Comparison of ENCODE assay signal across 1 cellular context in the genomic region with DNA sequence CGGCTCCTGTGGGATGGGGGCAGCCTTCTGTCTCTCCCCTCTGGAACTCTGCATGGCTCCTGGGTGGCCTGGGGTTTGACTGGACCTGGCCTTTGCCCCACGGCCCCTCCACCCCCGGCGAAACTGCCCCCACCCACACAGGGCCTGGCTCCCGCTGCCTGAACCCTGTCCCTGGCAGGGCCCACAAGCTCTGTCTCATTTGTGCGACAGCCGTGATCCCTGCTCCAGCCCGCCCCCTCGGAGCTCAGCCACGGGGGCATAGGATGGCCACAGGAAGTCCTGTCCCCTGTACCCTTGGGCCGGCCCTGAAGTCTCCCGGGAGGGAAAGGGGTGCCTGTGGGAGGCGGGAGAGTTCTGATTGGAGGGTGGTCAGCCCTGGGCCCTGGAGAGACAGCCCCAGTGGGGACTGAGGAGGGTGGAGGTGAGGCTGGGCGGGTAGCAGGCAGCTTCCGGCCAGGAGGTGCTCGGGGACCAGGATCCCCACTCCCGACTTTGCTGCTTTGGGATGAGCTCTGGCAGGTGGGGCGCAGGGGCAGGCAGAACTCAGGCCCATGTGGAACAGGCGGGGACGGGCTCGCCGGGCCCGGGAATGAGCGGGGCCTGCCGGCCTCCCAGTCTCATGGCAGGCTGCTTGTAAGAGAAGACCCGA.
TF ChIP-seq lines count a peak whose summit lies in the region.

No MANE protein-coding gene starts in this region.

TF ChIP-seq in HepG2, 621 proteins besides CTCF, POLR2A, EP300 and RAD21 (continued from another document and continues in another):
- TF ChIP-seq, protein P1, sequence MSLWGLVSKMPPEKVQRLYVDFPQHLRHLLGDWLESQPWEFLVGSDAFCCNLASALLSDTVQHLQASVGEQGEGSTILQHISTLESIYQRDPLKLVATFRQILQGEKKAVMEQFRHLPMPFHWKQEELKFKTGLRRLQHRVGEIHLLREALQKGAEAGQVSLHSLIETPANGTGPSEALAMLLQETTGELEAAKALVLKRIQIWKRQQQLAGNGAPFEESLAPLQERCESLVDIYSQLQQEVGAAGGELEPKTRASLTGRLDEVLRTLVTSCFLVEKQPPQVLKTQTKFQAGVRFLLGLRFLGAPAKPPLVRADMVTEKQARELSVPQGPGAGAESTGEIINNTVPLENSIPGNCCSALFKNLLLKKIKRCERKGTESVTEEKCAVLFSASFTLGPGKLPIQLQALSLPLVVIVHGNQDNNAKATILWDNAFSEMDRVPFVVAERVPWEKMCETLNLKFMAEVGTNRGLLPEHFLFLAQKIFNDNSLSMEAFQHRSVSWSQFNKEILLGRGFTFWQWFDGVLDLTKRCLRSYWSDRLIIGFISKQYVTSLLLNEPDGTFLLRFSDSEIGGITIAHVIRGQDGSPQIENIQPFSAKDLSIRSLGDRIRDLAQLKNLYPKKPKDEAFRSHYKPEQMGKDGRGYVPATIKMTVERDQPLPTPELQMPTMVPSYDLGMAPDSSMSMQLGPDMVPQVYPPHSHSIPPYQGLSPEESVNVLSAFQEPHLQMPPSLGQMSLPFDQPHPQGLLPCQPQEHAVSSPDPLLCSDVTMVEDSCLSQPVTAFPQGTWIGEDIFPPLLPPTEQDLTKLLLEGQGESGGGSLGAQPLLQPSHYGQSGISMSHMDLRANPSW (CRISPR knock-in tag; IDR thresholded peaks at IDR 0.05; ENCODE audit: borderline replicate concordance) = no peak; the same call in 1 of the 2 replicates
- TF ChIP-seq NR2C2 (CRISPR knock-in tag; IDR thresholded peaks at IDR 0.05; ENCODE audit: borderline replicate concordance) (peak; percentile 69), RXRA (CRISPR knock-in tag; IDR thresholded peaks at IDR 0.05) (peak; percentile 77), ZSCAN21 (CRISPR knock-in tag; IDR thresholded peaks at IDR 0.05; ENCODE audit: borderline replicate concordance) (0 out of 2 replicates have a peak, but pooled peaks have one; percentile 49), KLF9 (CRISPR knock-in tag; IDR thresholded peaks at IDR 0.05; ENCODE audit: low read depth) (0 out of 2 replicates have a peak, but pooled peaks have one; percentile 19), ZNF570 (CRISPR knock-in tag; IDR thresholded peaks at IDR 0.05; ENCODE audit: borderline replicate concordance) (0 out of 2 replicates have a peak, but pooled peaks have one; percentile 9), ZNF614 (CRISPR knock-in tag; IDR thresholded peaks at IDR 0.05; ENCODE audit: borderline replicate concordance) (peak; percentile 20; the same call in 1 of the 2 replicates), MIER3 (CRISPR knock-in tag; IDR thresholded peaks at IDR 0.05; ENCODE audit: borderline replicate concordance) (peak; percentile 12; the same call in 1 of the 2 replicates), ZNF274 (CRISPR knock-in tag; IDR thresholded peaks at IDR 0.05) (peak; percentile 67; the same call in 1 of the 2 replicates), POLR2G (IDR thresholded peaks at IDR 0.05; ENCODE audit: low read depth, low read length) (peak; percentile 74), SIX4 (CRISPR knock-in tag; IDR thresholded peaks at IDR 0.05) (no peak), RELA (CRISPR knock-in tag; IDR thresholded peaks at IDR 0.05) (0 out of 2 replicates have a peak, but pooled peaks have one; percentile 60), NFYB (CRISPR knock-in tag; IDR thresholded peaks at IDR 0.05) (peak; percentile 78), NONO (IDR thresholded peaks at IDR 0.05) (no peak), NONO (CRISPR knock-in tag; conservative IDR thresholded peaks at IDR 0.05) (peak; percentile 60)
- TF ChIP-seq, protein P2, sequence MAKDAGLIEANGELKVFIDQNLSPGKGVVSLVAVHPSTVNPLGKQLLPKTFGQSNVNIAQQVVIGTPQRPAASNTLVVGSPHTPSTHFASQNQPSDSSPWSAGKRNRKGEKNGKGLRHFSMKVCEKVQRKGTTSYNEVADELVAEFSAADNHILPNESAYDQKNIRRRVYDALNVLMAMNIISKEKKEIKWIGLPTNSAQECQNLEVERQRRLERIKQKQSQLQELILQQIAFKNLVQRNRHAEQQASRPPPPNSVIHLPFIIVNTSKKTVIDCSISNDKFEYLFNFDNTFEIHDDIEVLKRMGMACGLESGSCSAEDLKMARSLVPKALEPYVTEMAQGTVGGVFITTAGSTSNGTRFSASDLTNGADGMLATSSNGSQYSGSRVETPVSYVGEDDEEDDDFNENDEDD (CRISPR knock-in tag; IDR thresholded peaks at IDR 0.05; ENCODE audit: borderline replicate concordance) = peak; percentile 71
- TF ChIP-seq, protein P3, sequence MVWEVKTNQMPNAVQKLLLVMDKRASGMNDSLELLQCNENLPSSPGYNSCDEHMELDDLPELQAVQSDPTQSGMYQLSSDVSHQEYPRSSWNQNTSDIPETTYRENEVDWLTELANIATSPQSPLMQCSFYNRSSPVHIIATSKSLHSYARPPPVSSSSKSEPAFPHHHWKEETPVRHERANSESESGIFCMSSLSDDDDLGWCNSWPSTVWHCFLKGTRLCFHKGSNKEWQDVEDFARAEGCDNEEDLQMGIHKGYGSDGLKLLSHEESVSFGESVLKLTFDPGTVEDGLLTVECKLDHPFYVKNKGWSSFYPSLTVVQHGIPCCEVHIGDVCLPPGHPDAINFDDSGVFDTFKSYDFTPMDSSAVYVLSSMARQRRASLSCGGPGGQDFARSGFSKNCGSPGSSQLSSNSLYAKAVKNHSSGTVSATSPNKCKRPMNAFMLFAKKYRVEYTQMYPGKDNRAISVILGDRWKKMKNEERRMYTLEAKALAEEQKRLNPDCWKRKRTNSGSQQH (CRISPR knock-in tag; IDR thresholded peaks at IDR 0.05; ENCODE audit: low read depth) = 0 out of 2 replicates have a peak, but pooled peaks have one; percentile 29
- TF ChIP-seq, protein P4, sequence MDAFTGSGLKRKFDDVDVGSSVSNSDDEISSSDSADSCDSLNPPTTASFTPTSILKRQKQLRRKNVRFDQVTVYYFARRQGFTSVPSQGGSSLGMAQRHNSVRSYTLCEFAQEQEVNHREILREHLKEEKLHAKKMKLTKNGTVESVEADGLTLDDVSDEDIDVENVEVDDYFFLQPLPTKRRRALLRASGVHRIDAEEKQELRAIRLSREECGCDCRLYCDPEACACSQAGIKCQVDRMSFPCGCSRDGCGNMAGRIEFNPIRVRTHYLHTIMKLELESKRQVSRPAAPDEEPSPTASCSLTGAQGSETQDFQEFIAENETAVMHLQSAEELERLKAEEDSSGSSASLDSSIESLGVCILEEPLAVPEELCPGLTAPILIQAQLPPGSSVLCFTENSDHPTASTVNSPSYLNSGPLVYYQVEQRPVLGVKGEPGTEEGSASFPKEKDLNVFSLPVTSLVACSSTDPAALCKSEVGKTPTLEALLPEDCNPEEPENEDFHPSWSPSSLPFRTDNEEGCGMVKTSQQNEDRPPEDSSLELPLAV (CRISPR knock-in tag; conservative IDR thresholded peaks at IDR 0.05; ENCODE audit: low read depth) = no peak
- TF ChIP-seq, protein P5, sequence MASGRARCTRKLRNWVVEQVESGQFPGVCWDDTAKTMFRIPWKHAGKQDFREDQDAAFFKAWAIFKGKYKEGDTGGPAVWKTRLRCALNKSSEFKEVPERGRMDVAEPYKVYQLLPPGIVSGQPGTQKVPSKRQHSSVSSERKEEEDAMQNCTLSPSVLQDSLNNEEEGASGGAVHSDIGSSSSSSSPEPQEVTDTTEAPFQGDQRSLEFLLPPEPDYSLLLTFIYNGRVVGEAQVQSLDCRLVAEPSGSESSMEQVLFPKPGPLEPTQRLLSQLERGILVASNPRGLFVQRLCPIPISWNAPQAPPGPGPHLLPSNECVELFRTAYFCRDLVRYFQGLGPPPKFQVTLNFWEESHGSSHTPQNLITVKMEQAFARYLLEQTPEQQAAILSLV (CRISPR knock-in tag; IDR thresholded peaks at IDR 0.05; ENCODE audit: borderline replicate concordance) = 0 out of 2 replicates have a peak, but pooled peaks have one; percentile 12
- TF ChIP-seq, protein P6, sequence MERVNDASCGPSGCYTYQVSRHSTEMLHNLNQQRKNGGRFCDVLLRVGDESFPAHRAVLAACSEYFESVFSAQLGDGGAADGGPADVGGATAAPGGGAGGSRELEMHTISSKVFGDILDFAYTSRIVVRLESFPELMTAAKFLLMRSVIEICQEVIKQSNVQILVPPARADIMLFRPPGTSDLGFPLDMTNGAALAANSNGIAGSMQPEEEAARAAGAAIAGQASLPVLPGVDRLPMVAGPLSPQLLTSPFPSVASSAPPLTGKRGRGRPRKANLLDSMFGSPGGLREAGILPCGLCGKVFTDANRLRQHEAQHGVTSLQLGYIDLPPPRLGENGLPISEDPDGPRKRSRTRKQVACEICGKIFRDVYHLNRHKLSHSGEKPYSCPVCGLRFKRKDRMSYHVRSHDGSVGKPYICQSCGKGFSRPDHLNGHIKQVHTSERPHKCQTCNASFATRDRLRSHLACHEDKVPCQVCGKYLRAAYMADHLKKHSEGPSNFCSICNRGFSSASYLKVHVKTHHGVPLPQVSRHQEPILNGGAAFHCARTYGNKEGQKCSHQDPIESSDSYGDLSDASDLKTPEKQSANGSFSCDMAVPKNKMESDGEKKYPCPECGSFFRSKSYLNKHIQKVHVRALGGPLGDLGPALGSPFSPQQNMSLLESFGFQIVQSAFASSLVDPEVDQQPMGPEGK (CRISPR knock-in tag; IDR thresholded peaks at IDR 0.05) = peak; percentile 93
- TF ChIP-seq, protein P7, sequence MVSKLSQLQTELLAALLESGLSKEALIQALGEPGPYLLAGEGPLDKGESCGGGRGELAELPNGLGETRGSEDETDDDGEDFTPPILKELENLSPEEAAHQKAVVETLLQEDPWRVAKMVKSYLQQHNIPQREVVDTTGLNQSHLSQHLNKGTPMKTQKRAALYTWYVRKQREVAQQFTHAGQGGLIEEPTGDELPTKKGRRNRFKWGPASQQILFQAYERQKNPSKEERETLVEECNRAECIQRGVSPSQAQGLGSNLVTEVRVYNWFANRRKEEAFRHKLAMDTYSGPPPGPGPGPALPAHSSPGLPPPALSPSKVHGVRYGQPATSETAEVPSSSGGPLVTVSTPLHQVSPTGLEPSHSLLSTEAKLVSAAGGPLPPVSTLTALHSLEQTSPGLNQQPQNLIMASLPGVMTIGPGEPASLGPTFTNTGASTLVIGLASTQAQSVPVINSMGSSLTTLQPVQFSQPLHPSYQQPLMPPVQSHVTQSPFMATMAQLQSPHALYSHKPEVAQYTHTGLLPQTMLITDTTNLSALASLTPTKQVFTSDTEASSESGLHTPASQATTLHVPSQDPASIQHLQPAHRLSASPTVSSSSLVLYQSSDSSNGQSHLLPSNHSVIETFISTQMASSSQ (IDR thresholded peaks at IDR 0.05; ENCODE audit: low read depth) = no peak
- TF ChIP-seq, protein P7 (CRISPR knock-in tag; IDR thresholded peaks at IDR 0.05; ENCODE audit: borderline replicate concordance) = no peak
- TF ChIP-seq, protein P8, sequence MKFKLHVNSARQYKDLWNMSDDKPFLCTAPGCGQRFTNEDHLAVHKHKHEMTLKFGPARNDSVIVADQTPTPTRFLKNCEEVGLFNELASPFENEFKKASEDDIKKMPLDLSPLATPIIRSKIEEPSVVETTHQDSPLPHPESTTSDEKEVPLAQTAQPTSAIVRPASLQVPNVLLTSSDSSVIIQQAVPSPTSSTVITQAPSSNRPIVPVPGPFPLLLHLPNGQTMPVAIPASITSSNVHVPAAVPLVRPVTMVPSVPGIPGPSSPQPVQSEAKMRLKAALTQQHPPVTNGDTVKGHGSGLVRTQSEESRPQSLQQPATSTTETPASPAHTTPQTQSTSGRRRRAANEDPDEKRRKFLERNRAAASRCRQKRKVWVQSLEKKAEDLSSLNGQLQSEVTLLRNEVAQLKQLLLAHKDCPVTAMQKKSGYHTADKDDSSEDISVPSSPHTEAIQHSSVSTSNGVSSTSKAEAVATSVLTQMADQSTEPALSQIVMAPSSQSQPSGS (CRISPR knock-in tag; IDR thresholded peaks at IDR 0.05) = 0 out of 2 replicates have a peak, but pooled peaks have one; percentile 11
- TF ChIP-seq, protein P9, sequence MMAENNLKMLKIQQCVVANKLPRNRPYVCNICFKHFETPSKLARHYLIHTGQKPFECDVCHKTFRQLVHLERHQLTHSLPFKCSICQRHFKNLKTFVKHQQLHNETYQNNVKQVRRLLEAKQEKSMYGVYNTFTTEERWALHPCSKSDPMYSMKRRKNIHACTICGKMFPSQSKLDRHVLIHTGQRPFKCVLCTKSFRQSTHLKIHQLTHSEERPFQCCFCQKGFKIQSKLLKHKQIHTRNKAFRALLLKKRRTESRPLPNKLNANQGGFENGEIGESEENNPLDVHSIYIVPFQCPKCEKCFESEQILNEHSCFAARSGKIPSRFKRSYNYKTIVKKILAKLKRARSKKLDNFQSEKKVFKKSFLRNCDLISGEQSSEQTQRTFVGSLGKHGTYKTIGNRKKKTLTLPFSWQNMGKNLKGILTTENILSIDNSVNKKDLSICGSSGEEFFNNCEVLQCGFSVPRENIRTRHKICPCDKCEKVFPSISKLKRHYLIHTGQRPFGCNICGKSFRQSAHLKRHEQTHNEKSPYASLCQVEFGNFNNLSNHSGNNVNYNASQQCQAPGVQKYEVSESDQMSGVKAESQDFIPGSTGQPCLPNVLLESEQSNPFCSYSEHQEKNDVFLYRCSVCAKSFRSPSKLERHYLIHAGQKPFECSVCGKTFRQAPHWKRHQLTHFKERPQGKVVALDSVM (CRISPR knock-in tag; IDR thresholded peaks at IDR 0.05) = peak; percentile 47; the same call in 1 of the 2 replicates
- TF ChIP-seq, protein P10, sequence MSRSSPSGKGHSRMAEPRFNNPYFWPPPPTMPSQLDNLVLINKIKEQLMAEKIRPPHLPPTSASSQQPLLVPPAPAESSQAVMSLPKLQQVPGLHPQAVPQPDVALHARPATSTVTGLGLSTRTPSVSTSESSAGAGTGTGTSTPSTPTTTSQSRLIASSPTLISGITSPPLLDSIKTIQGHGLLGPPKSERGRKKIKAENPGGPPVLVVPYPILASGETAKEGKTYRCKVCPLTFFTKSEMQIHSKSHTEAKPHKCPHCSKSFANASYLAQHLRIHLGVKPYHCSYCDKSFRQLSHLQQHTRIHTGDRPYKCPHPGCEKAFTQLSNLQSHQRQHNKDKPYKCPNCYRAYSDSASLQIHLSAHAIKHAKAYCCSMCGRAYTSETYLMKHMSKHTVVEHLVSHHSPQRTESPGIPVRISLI (CRISPR knock-in tag; IDR thresholded peaks at IDR 0.05; ENCODE audit: borderline replicate concordance) = no peak
- TF ChIP-seq, protein P11, sequence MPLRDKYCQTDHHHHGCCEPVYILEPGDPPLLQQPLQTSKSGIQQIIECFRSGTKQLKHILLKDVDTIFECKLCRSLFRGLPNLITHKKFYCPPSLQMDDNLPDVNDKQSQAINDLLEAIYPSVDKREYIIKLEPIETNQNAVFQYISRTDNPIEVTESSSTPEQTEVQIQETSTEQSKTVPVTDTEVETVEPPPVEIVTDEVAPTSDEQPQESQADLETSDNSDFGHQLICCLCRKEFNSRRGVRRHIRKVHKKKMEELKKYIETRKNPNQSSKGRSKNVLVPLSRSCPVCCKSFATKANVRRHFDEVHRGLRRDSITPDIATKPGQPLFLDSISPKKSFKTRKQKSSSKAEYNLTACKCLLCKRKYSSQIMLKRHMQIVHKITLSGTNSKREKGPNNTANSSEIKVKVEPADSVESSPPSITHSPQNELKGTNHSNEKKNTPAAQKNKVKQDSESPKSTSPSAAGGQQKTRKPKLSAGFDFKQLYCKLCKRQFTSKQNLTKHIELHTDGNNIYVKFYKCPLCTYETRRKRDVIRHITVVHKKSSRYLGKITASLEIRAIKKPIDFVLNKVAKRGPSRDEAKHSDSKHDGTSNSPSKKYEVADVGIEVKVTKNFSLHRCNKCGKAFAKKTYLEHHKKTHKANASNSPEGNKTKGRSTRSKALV (CRISPR knock-in tag; IDR thresholded peaks at IDR 0.05) = peak; percentile 65
